ENCODE assay signal across 8 cellular contexts in the genomic region with DNA sequence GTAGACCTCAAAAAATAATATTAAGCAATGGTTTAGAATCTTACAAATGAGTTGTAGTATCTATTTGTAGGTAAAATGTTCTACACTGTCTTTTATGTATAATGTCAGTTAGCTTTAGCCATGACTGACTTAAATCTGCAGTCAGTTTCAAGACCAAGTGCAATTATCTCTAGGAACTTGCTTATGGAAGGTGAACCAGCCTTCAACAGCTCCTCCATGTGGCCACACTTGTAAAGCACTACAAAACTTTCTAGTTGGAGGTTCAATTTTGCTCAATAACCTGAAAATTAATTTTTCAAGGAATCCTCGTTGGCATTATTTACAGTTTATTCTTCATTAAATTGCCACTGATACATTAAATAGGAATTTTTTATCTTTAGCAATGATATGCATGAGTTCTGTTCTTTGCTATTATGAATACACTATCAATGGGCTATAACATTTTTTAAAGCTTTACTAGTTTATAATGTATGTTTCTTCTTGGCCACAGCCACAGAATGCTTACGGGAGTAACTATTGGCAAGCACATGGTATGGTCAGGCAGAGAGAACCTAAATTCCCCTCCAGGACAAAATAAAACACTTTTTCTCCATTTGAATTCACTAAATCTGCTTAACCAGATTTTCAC.
DNase-seq lines count a peak whose midpoint lies in the region; ATAC-seq and TF ChIP-seq lines count a peak whose summit lies in the region.

No MANE protein-coding gene starts in this region.

- no peaks in the 10 kb centered on the region for H4K20me1 ChIP-seq in mammary epithelial cell (ENCODE audit: insufficient read depth, low read length)

- dilution Hi-C loops in mammary epithelial cell (cut with HindIII; ENCODE audit: low sequenced_read_pairs) = no loop called here

- CTCF ChIA-PET in mammary epithelial cell (lab: Charles Lee; ENCODE audit: low non-redundant PET) = no interaction called here

- H3K27me3 ChIP-seq in heart right ventricle (peaks cover 0 to 10% (median 0%) of the 10 kb centered on the region in 7 donors), right atrium auricular region (no peaks in the 10 kb centered on the region), mammary epithelial cell (ENCODE audit: insufficient read depth, low read length) (no peaks in the 10 kb centered on the region)
- H3K27me3 ChIP-seq in effector memory CD4-positive, alpha-beta T cell (replicated peaks; ENCODE audit: control insufficient read depth, insufficient read depth, low read length, poor library complexity, severe bottlenecking) = no peaks in the 10 kb centered on the region

- no peak overlapping the region for H2AFZ ChIP-seq in mammary epithelial cell (ENCODE audit: low read depth, low read length)

- H3K4me3 ChIP-seq in heart right ventricle (no peak overlapping the region), right atrium auricular region (no peak overlapping the region), LNCaP clone FGC (ENCODE audit: low read depth, low read length) (no peak overlapping the region), mammary epithelial cell (replicated peaks in 1 of 3; ENCODE audit: insufficient read depth in 1 of 3, low read depth in 2 of 3, low read length in 3 of 3) (no peak overlapping the region)
- no peak overlapping the region for H3K4me3 ChIP-seq in effector memory CD4-positive, alpha-beta T cell (ENCODE audit: insufficient read depth, low read depth, low read length, poor library complexity, severe bottlenecking)

- no peak for ATAC-seq in heart right ventricle

- H3K27ac Mint-ChIP-seq in mesothelial cell of epicardium = no peak overlapping the region

- H3K36me3 ChIP-seq in heart right ventricle (no peaks in the 10 kb centered on the region), right atrium auricular region (no peaks in the 10 kb centered on the region), mammary epithelial cell (ENCODE audit: insufficient read depth, low read length) (no peaks in the 10 kb centered on the region)
- H3K36me3 ChIP-seq in effector memory CD4-positive, alpha-beta T cell (ENCODE audit: control insufficient read depth, insufficient read depth, low read length) = no peaks in the 10 kb centered on the region

- in situ Hi-C loops in mammary epithelial cell (cut with MboI; ENCODE audit: low sequenced_read_pairs in 2 of 2) = loop anchor here (10.0 to 25.0 kb wide), 2 partner anchors 323 to 325 kb away; no protein-coding TSS in a partner anchor

- peaks cover 0 to 3% (median 0%) of the 10 kb centered on the region in 9 donors for H3K4me1 ChIP-seq in heart right ventricle
- no peaks in the 10 kb centered on the region for H3K4me1 ChIP-seq in right atrium auricular region
- no peaks in the 10 kb centered on the region for H3K4me1 ChIP-seq in mammary epithelial cell (ENCODE audit: insufficient read depth, low read length)
- no peaks in the 10 kb centered on the region for H3K4me1 ChIP-seq in effector memory CD4-positive, alpha-beta T cell (ENCODE audit: control insufficient read depth, insufficient read depth, low read length, poor library complexity, severe bottlenecking)

- H3K9me3 Mint-ChIP-seq in mesothelial cell of epicardium = no peaks in the 10 kb centered on the region

- peaks cover 4% of the 10 kb centered on the region for H3K4me1 Mint-ChIP-seq in mesothelial cell of epicardium

- H3K4me2 ChIP-seq in mammary epithelial cell (ENCODE audit: insufficient read depth, low read depth, low read length) = no peak overlapping the region

- TF ChIP-seq CTCF in heart right ventricle (IDR thresholded peaks at IDR 0.05) (peak in 7 of 9 donors; percentile 31 to 61 (median 50)), right atrium auricular region (IDR thresholded peaks at IDR 0.05) (peak in 1 of 2 donors; percentile 55), LNCaP clone FGC (IDR thresholded peaks at IDR 0.05; ENCODE audit: control insufficient read depth, extremely low read depth, insufficient read depth) (peak; percentile 73), mammary epithelial cell (conservative IDR thresholded peaks at IDR 0.05 in 1 of 2, IDR thresholded peaks at IDR 0.05 in 1 of 2; ENCODE audit: extremely low read depth in 1 of 2, insufficient read depth in 1 of 2, low read depth in 1 of 2, low read length in 2 of 2) (peak; percentile 73 to 81), mesothelial cell of epicardium (IDR thresholded peaks at IDR 0.05; ENCODE audit: unreplicated experiment) (peak; percentile 50)

- no peaks in the 10 kb centered on the region for H3K9me3 ChIP-seq in heart right ventricle
- H3K9me3 ChIP-seq in right atrium auricular region = no peaks in the 10 kb centered on the region
- no peaks in the 10 kb centered on the region for H3K9me3 ChIP-seq in mammary epithelial cell (replicated peaks; ENCODE audit: insufficient read depth, low read length)
- no peaks in the 10 kb centered on the region for H3K9me3 ChIP-seq in effector memory CD4-positive, alpha-beta T cell (ENCODE audit: control insufficient read depth, low read length)

- intact Hi-C loops in heart right ventricle (cut with DNase I) (loop anchor here in 2 of 10 donors (5.0 to 10.0 kb wide), 2 partner anchors 313 to 700 kb away; no protein-coding TSS in a partner anchor), mammary epithelial cell (cut with micrococcal nuclease) (loop anchor here (1.0 kb wide), 2 partner anchors 157 to 323 kb away; no protein-coding TSS in a partner anchor)

- H3K27me3 Mint-ChIP-seq in mesothelial cell of epicardium (ENCODE audit: low read depth) = peaks cover 16% of the 10 kb centered on the region

- H3K36me3 Mint-ChIP-seq in mesothelial cell of epicardium = no peaks in the 10 kb centered on the region

- BruUV-seq in mammary epithelial cell (replicated peaks; lab: Mats Ljungman, UMichigan) = no TSS peak

- H3K9ac ChIP-seq in mammary epithelial cell (ENCODE audit: insufficient read depth, low read length) = no peak overlapping the region

- H3K4me3 Mint-ChIP-seq in mesothelial cell of epicardium = no peak overlapping the region

- no peak for DNase-seq in heart right ventricle
- DNase-seq in right atrium auricular region (ENCODE audit: low spot score) = no peak
- peak; percentile 23 for DNase-seq in LNCaP clone FGC (ENCODE audit: low read depth)
- DNase-seq in mammary epithelial cell = peak; percentile 8
- no peak for DNase-seq in mesothelial cell of epicardium (ENCODE audit: low spot score in 2 of 2, unreplicated experiment in 2 of 2)
- no peak for DNase-seq in effector memory CD4-positive, alpha-beta T cell
- DNase-seq in activated gamma-delta T cell treated with Interleukin-2 at 50 U/mL for 16 hours = no peak
- no peak for DNase-seq in activated CD4-positive, CD25-positive, alpha-beta regulatory T cell (lab: John Stamatoyannopoulos, UW)

- no peak overlapping the region for H3K27ac ChIP-seq in heart right ventricle
- H3K27ac ChIP-seq in right atrium auricular region = no peak overlapping the region
- H3K27ac ChIP-seq in mammary epithelial cell (ENCODE audit: insufficient read depth, low read depth, low read length) = no peak overlapping the region
- H3K27ac ChIP-seq in effector memory CD4-positive, alpha-beta T cell (ENCODE audit: insufficient read depth, low read length, poor library complexity, severe bottlenecking) = no peak overlapping the region

- 46 to 53% methylated on average over 2 of the region's 2 CpGs for WGBS in heart right ventricle, 2 donors
- 5% methylated on average over 2 of the region's 2 CpGs for WGBS in mammary epithelial cell (ENCODE audit: low coverage, missing lambda C conversion rate)

- no peaks in the 10 kb centered on the region for H3K79me2 ChIP-seq in mammary epithelial cell (ENCODE audit: insufficient read depth, low read length)

Comparison
In these comparisons a context has a peak if more than half of its experiments do, and no peak if none do; other contexts are left out.
1. DNase-seq: peak in LNCaP clone FGC (single experiment) and mammary epithelial cell (single experiment); none in heart right ventricle (0 of 2), right atrium auricular region (single experiment), mesothelial cell of epicardium (0 of 2), effector memory CD4-positive, alpha-beta T cell (0 of 3), activated gamma-delta T cell treated with Interleukin-2 at 50 U/mL for 16 hours (single experiment) and activated CD4-positive, CD25-positive, alpha-beta regulatory T cell (0 of 4).